ENCODE assay signal across 8 cellular contexts in the genomic region with DNA sequence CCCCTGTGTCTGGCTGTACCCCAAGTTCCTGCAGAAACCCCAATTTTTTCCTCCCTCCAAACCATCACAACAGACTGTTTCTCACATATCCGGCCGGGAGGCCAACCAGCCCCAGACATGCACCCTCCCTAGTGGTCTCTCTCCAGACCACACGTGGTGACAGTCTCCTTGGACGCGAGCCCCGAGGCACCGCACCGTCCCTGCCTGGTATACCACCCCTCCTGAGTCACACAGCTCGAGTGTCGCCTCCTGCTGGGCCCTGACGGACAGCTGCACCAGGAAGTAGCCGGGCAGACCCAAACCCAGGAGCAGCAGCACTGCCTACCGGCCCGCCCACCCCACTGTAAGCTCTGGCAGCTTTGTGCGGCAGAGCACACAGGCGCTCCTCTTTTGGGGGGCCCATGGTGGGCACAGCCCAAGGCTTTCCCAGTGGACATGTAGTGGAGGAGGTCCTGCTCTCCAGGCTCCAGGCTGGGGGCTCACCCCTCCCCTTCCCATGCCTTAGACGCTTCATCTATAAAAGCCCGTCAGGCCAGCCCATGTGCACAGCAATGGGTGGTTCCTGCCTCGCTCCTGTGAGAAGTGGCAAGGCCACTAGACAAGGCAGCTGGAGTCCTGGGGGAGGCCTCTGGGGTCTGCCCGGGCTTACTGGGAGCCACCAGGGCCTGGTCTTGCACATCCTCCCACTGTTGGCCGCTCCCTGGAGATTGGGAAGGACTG.
DNase-seq lines count a peak whose midpoint lies in the region; ATAC-seq, FAIRE-seq and TF ChIP-seq lines count a peak whose summit lies in the region.

No MANE protein-coding gene starts in this region.

- intact Hi-C loops in Right ventricle myocardium inferior (cut with DNase I) = loop anchor here (2.0 kb wide), 1 partner anchor 18 kb away; no protein-coding TSS in a partner anchor
- intact Hi-C loops in cardiac septum (cut with DNase I) = loop anchor here (2.0 kb wide), 2 partner anchors 24 to 60 kb away; no protein-coding TSS in a partner anchor
- intact Hi-C loops in PC-9 (cut with micrococcal nuclease; ENCODE audit: unreplicated experiment) = loop anchor here (2.0 to 5.0 kb wide), 4 partner anchors 35 to 356 kb away; no protein-coding TSS in a partner anchor
- intact Hi-C loops in endothelial cell of umbilical vein (cut with micrococcal nuclease) = loop anchor here (2.0 kb wide), 2 partner anchors 14 to 24 kb away; no protein-coding TSS in a partner anchor

- no peak overlapping the region for H2AFZ ChIP-seq in PC-9
- no peak overlapping the region for H2AFZ ChIP-seq in endothelial cell of umbilical vein (ENCODE audit: low read depth, low read length)

- no TSS peak for BruUV-seq in PC-9 (replicated peaks; lab: Mats Ljungman, UMichigan)
- BruUV-seq in endothelial cell of umbilical vein (replicated peaks; lab: Mats Ljungman, UMichigan) = no TSS peak

- H3K9ac ChIP-seq in endothelial cell of umbilical vein (replicated peaks; ENCODE audit: extremely low read depth, insufficient read depth, low read length) = no peak overlapping the region

- H3K9me3 Mint-ChIP-seq in natural killer cell treated with Interleukin-12 subunit alpha and Interleukin-12 subunit beta and Interleukin-15 and Interleukin-18, amount 100 ng/mL, for 72 hours = no peaks in the 10 kb centered on the region

- peak overlapping the region; percentile 96 for H3K27ac ChIP-seq in PC-9
- H3K27ac ChIP-seq in endothelial cell of umbilical vein (ENCODE audit: insufficient read depth, low read depth, low read length) = peak overlapping the region; percentile 92

- no peak for DNase-seq in Right ventricle myocardium inferior (ENCODE audit: missing footprints)
- no peak for DNase-seq in cardiac septum (ENCODE audit: low spot score)
- peak; percentile 77 to 85 for DNase-seq in PC-9
- peak; percentile 13 for DNase-seq in endothelial cell of umbilical vein (ENCODE audit: low read depth, low spot score)
- DNase-seq in natural killer cell treated with Interleukin-12 subunit alpha and Interleukin-12 subunit beta and Interleukin-15 and Interleukin-18, amount 100 ng/mL, for 72 hours (ENCODE audit: low spot score) = no peak
- no peak for DNase-seq in SKM-1 treated with dmso at 0.1 percent for 144 hours (lab: John Stamatoyannopoulos, UW; ENCODE audit: unreplicated experiment)
- no peak for DNase-seq in D721Med (ENCODE audit: insufficient read length, low spot score)
- DNase-seq in kidney glomerular epithelial cell (lab: John Stamatoyannopoulos, UW) = no peak

- H3K4me1 ChIP-seq in PC-9 (replicated peaks; ENCODE audit: insufficient read depth) = peaks cover 64% of the 10 kb centered on the region
- H3K4me1 ChIP-seq in endothelial cell of umbilical vein (ENCODE audit: control insufficient read depth, extremely low read depth, insufficient read depth, low read length) = peaks cover 56% of the 10 kb centered on the region

- peak overlapping the region; percentile 21; the same call in 1 of the 2 replicates for H3K4me3 ChIP-seq in PC-9
- no peak overlapping the region for H3K4me3 ChIP-seq in endothelial cell of umbilical vein (replicated peaks in 1 of 3; ENCODE audit: insufficient read depth in 1 of 3, low read depth in 1 of 3, low read length in 3 of 3)

- no peaks in the 10 kb centered on the region for H3K9me2 ChIP-seq in PC-9 (ENCODE audit: insufficient read depth)

- no peaks in the 10 kb centered on the region for H3K9me1 ChIP-seq in endothelial cell of umbilical vein (replicated peaks; ENCODE audit: control insufficient read depth, extremely low read depth, insufficient read depth, low read length)

- CTCF ChIA-PET in PC-9 (lab: Charles Lee) = interaction anchor here (0.6 to 1.5 kb wide), 2 partner anchors 55 to 61 kb away, joined by 4 to 5 read pairs; no protein-coding TSS in a partner anchor
- CTCF ChIA-PET in endothelial cell of umbilical vein (lab: Charles Lee) = interaction anchor here (0.8 to 2.1 kb wide), 6 partner anchors 9 to 88 kb away, joined by 3 to 22 read pairs (median 4); no protein-coding TSS in a partner anchor

- TF ChIP-seq CTCF in PC-9 (conservative IDR thresholded peaks at IDR 0.05) (peak; percentile 52; the same call in 1 of the 2 replicates), endothelial cell of umbilical vein (IDR thresholded peaks at IDR 0.05; ENCODE audit: extremely low read depth in 1 of 2, insufficient read depth in 1 of 2, low read depth in 1 of 2, low read length in 2 of 2) (peak in 1 of 2 donors; percentile 25), D721Med (IDR thresholded peaks at IDR 0.05; ENCODE audit: insufficient read depth, missing control alignments) (no peak)

- no peaks in the 10 kb centered on the region for H3K27me3 Mint-ChIP-seq in natural killer cell treated with Interleukin-12 subunit alpha and Interleukin-12 subunit beta and Interleukin-15 and Interleukin-18, amount 100 ng/mL, for 72 hours

- H4K20me1 ChIP-seq in PC-9 (ENCODE audit: insufficient read depth) (0 out of 2 replicates have a peak, but pooled peaks cover 4% of the 10 kb centered on the region), endothelial cell of umbilical vein (replicated peaks; ENCODE audit: control insufficient read depth, extremely low read depth, insufficient read depth, low read length) (no peaks in the 10 kb centered on the region)

- H3K36me3 ChIP-seq in PC-9 (ENCODE audit: low read depth) (peaks cover 10% of the 10 kb centered on the region; the same call in 1 of the 2 replicates), endothelial cell of umbilical vein (ENCODE audit: control insufficient read depth in 2 of 2, extremely low read depth in 1 of 2, insufficient read depth in 2 of 2, low read length in 2 of 2) (peaks cover 0 to 4% of the 10 kb centered on the region in 2 experiments)

- H3F3A ChIP-seq in PC-9 (ENCODE audit: insufficient read depth, low read depth) = peaks cover 62% of the 10 kb centered on the region

- peaks cover 39% of the 10 kb centered on the region for H3K79me2 ChIP-seq in PC-9 (ENCODE audit: low read depth)
- peaks cover 20% of the 10 kb centered on the region for H3K79me2 ChIP-seq in endothelial cell of umbilical vein (ENCODE audit: control insufficient read depth, insufficient read depth, low read length)

- H3K4me3 Mint-ChIP-seq in natural killer cell treated with Interleukin-12 subunit alpha and Interleukin-12 subunit beta and Interleukin-15 and Interleukin-18, amount 100 ng/mL, for 72 hours = no peak overlapping the region

- H3K36me3 Mint-ChIP-seq in natural killer cell treated with Interleukin-12 subunit alpha and Interleukin-12 subunit beta and Interleukin-15 and Interleukin-18, amount 100 ng/mL, for 72 hours = no peaks in the 10 kb centered on the region

- POLR2A ChIA-PET in PC-9 (lab: Charles Lee; ENCODE audit: unreplicated experiment) = interaction anchor here (0.6 to 0.8 kb wide), 3 partner anchors 8 to 64 kb away, joined by 3 to 5 read pairs (median 3); no protein-coding TSS in a partner anchor
- POLR2A ChIA-PET in endothelial cell of umbilical vein (lab: Charles Lee) = interaction anchor here (1.0 kb wide), 1 partner anchor 10 kb away, joined by 4 read pairs; no protein-coding TSS in a partner anchor

- TF ChIP-seq POLR2A in endothelial cell of umbilical vein (IDR thresholded peaks at IDR 0.05; ENCODE audit: low read depth, low read length) = no peak

- peak overlapping the region; percentile 36 to 77 for H3K27ac Mint-ChIP-seq in natural killer cell treated with Interleukin-12 subunit alpha and Interleukin-12 subunit beta and Interleukin-15 and Interleukin-18, amount 100 ng/mL, for 72 hours

- H3K4me2 ChIP-seq in PC-9 = peak overlapping the region; percentile 100
- no peak overlapping the region for H3K4me2 ChIP-seq in endothelial cell of umbilical vein (ENCODE audit: insufficient read depth, low read length)

- peaks cover 15 to 33% of the 10 kb centered on the region in 2 donors for H3K4me1 Mint-ChIP-seq in natural killer cell treated with Interleukin-12 subunit alpha and Interleukin-12 subunit beta and Interleukin-15 and Interleukin-18, amount 100 ng/mL, for 72 hours (ENCODE audit: low read depth in 2 of 2)

- peak; percentile 1 for ATAC-seq in Right ventricle myocardium inferior
- ATAC-seq in natural killer cell treated with Interleukin-12 subunit alpha and Interleukin-12 subunit beta and Interleukin-15 and Interleukin-18, amount 100 ng/mL, for 72 hours = peak in 1 of 2 donors; percentile 43

- no peaks in the 10 kb centered on the region for H3K9me3 ChIP-seq in PC-9 (ENCODE audit: insufficient read depth, low read depth)
- H3K9me3 ChIP-seq in endothelial cell of umbilical vein (replicated peaks; ENCODE audit: control insufficient read depth, insufficient read depth, low read length) = no peaks in the 10 kb centered on the region

- FAIRE-seq in endothelial cell of umbilical vein (lab: Jason Lieb, UNC) (no peak), D721Med (lab: Jason Lieb, UNC) (no peak)

- H3K27me3 ChIP-seq in PC-9 (ENCODE audit: insufficient read depth, low read depth) (no peaks in the 10 kb centered on the region), endothelial cell of umbilical vein (ENCODE audit: control insufficient read depth in 2 of 2, insufficient read depth in 2 of 2, low read length in 2 of 2) (no peaks in the 10 kb centered on the region)

- dilution Hi-C loops in endothelial cell of umbilical vein (cut with MboI; ENCODE audit: extremely low pct_ligation_motif_present, low sequenced_read_pairs) = no loop called here

TF ChIP-seq in endothelial cell of umbilical vein, 7 proteins besides CTCF, POLR2A, EP300 and RAD21:
- TF ChIP-seq JUN (IDR thresholded peaks at IDR 0.05; ENCODE audit: borderline replicate concordance, insufficient read depth, insufficient read length, low read depth) (no peak), POLR2AphosphoS5 (IDR thresholded peaks at IDR 0.05; ENCODE audit: insufficient read depth, low read depth, low read length) (no peak), MAX (IDR thresholded peaks at IDR 0.05; ENCODE audit: insufficient read depth, insufficient read length) (no peak), FOS (IDR thresholded peaks at IDR 0.05; ENCODE audit: borderline replicate concordance, insufficient read depth, low read length) (no peak), EZH2 (IDR thresholded peaks at IDR 0.05; ENCODE audit: borderline replicate concordance, low read depth, low read length, severe bottlenecking) (no peak), GATA2 (IDR thresholded peaks at IDR 0.05; ENCODE audit: insufficient read depth, insufficient read length, low read depth, low read length) (no peak), MYC (IDR thresholded peaks at IDR 0.05; ENCODE audit: low read depth, low read length) (no peak)

Comparison
In these comparisons a context has a peak if more than half of its experiments do, and no peak if none do; other contexts are left out.
1. DNase-seq: peak in PC-9 (2 of 2) and endothelial cell of umbilical vein (single experiment); none in Right ventricle myocardium inferior (single experiment), cardiac septum (single experiment), natural killer cell treated with Interleukin-12 subunit alpha and Interleukin-12 subunit beta and Interleukin-15 and Interleukin-18, amount 100 ng/mL, for 72 hours (single experiment), SKM-1 treated with dmso at 0.1 percent for 144 hours (single experiment), D721Med (single experiment) and kidney glomerular epithelial cell (single experiment).